In genomic region chr1:9191216-9191615, GRCh38 we compare ENCODE assay signal across 25 cellular contexts. TPM values are rescaled to one million over a fixed set of nuclear protein-coding genes. Genes with fewer than 3 reads are reported as not detected.
DNase-seq lines count a peak whose midpoint lies in the region; ATAC-seq, FAIRE-seq and TF ChIP-seq lines count a peak whose summit lies in the region.
"Had no signal": no experiment of that assay in that cellular context is flagged by ENCODE, and none has a peak within 500 bp of the region (broad histone marks: within the 10 kb centered on the region; RNA-seq: fewer than 3 reads in every experiment).

No MANE protein-coding gene starts in this region.

- H4K91ac ChIP-seq in IMR-90 (ENCODE audit: insufficient read depth, low read depth, low read length) = no peak overlapping the region

- no peak overlapping the region for H3K14ac ChIP-seq in IMR-90 (replicated peaks; ENCODE audit: low read depth, low read length)

- H3K56ac ChIP-seq in IMR-90 (ENCODE audit: extremely low read depth, insufficient read depth, low read length) = no peak overlapping the region

- H3K27ac ChIP-seq in IMR-90 (ENCODE audit: insufficient read depth, low read length) (no peak overlapping the region), astrocyte (ENCODE audit: low read depth, low read length) (no peak overlapping the region)
- H3K27ac ChIP-seq: 22Rv1, A549 had no signal

- in situ Hi-C loops in IMR-90 (cut with MboI; ENCODE audit: low sequenced_read_pairs) = no loop called here

- H3K4me3 Mint-ChIP-seq in astrocyte (ENCODE audit: unreplicated experiment) = peak overlapping the region; percentile 47
- H3K4me3 Mint-ChIP-seq: B cell; CD4-positive, alpha-beta memory T cell; CD4-positive, CD25-positive, alpha-beta regulatory T cell; CD8-positive, alpha-beta memory T cell had no signal

- H3K4me2 ChIP-seq in IMR-90 (ENCODE audit: low read depth, low read length) = no peak overlapping the region
- no peak overlapping the region for H3K4me2 ChIP-seq in astrocyte (ENCODE audit: low read length)
- H3K4me2 ChIP-seq: A549 had no signal

- H3K36me3 Mint-ChIP-seq in astrocyte (ENCODE audit: low read depth, unreplicated experiment) = peaks cover 14% of the 10 kb centered on the region
- H3K36me3 Mint-ChIP-seq in activated naive CD4-positive, alpha-beta T cell treated with anti-CD3 and anti-CD28 coated beads, Interleukin-2, amount 50 U/mL, for 72 hours = no peaks in the 10 kb centered on the region
- H3K36me3 Mint-ChIP-seq: CD14-positive monocyte; CD4-positive, alpha-beta memory T cell; CD4-positive, CD25-positive, alpha-beta regulatory T cell; CD8-positive, alpha-beta memory T cell had no signal

- no peak overlapping the region for H2AFZ ChIP-seq in IMR-90 (replicated peaks; ENCODE audit: low read length, poor library complexity)
- no peak overlapping the region for H2AFZ ChIP-seq in astrocyte (ENCODE audit: low read depth, low read length)

- H2AK5ac ChIP-seq in IMR-90 (ENCODE audit: low read depth, low read length) = no peak overlapping the region

- BruUV-seq in IMR-90 (replicated peaks; lab: Mats Ljungman, UMichigan) = no TSS peak

- no peak for TF ChIP-seq CTCF in IMR-90 (conservative IDR thresholded peaks at IDR 0.05; ENCODE audit: low read depth, low read length)
- TF ChIP-seq CTCF in astrocyte (IDR thresholded peaks at IDR 0.05; ENCODE audit: insufficient read depth, low read depth, low read length) = no peak

- H3K36me3 ChIP-seq in IMR-90 (ENCODE audit: control insufficient read depth, insufficient read depth, low read length) (no peaks in the 10 kb centered on the region), astrocyte (ENCODE audit: insufficient read depth, low read length) (peaks cover 9% of the 10 kb centered on the region)

- no peak overlapping the region for H2BK20ac ChIP-seq in IMR-90 (ENCODE audit: low read depth, low read length)

- H3K9me3 ChIP-seq in IMR-90 (ENCODE audit: control insufficient read depth, insufficient read depth, low read length) = no peaks in the 10 kb centered on the region
- no peaks in the 10 kb centered on the region for H3K9me3 ChIP-seq in astrocyte (ENCODE audit: insufficient read depth, low read depth, low read length)
- H3K9me3 ChIP-seq: A549 had no signal

- WGBS in IMR-90 (ENCODE audit: extremely low coverage in 2 of 2, insufficient read length in 1 of 2), 2 experiments = 84% methylated on average over 4 of the region's 10 CpGs; no CpG with 5 or more reads in 1 of the 2 experiments

- H2BK120ac ChIP-seq in IMR-90 (ENCODE audit: low read depth, low read length) = no peak overlapping the region

- H3K4me1 Mint-ChIP-seq in astrocyte (ENCODE audit: low read depth, unreplicated experiment) = peaks cover 8% of the 10 kb centered on the region

- no peak overlapping the region for H2BK15ac ChIP-seq in IMR-90 (ENCODE audit: low read depth, low read length)

- POLR2A ChIA-PET in IMR-90 (lab: Charles Lee; ENCODE audit: unreplicated experiment) = no interaction called here

- no peak for TF ChIP-seq POLR2A in IMR-90 (IDR thresholded peaks at IDR 0.05; ENCODE audit: low read depth, low read length)

- H3K27ac Mint-ChIP-seq in astrocyte (ENCODE audit: unreplicated experiment) = no peak overlapping the region
- no peak overlapping the region for H3K27ac Mint-ChIP-seq in activated naive CD4-positive, alpha-beta T cell treated with anti-CD3 and anti-CD28 coated beads, Interleukin-2, amount 50 U/mL, for 72 hours
- H3K27ac Mint-ChIP-seq: B cell; CD14-positive monocyte; CD4-positive, CD25-positive, alpha-beta regulatory T cell; CD8-positive, alpha-beta memory T cell had no signal

- intact Hi-C loops in IMR-90 (cut with micrococcal nuclease) = no loop called here

- H3K9ac ChIP-seq in IMR-90 (ENCODE audit: low read depth, low read length) (no peak overlapping the region), astrocyte (ENCODE audit: low read length) (no peak overlapping the region)

- no peak overlapping the region for H3K18ac ChIP-seq in IMR-90 (ENCODE audit: low read depth, low read length)

- no peak for TF ChIP-seq RAD21 in IMR-90 (IDR thresholded peaks at IDR 0.05; ENCODE audit: low read length)

- H3K4me1 ChIP-seq in IMR-90 (ENCODE audit: control insufficient read depth, insufficient read depth, low read length) = peaks cover 18% of the 10 kb centered on the region
- peaks cover 16% of the 10 kb centered on the region for H3K4me1 ChIP-seq in astrocyte (ENCODE audit: insufficient read depth, low read length)

- no peak overlapping the region for H2BK5ac ChIP-seq in IMR-90 (ENCODE audit: low read depth, low read length, poor library complexity, severe bottlenecking)

- peak; percentile 8 for DNase-seq in NCI-H2171 treated with DMSO at 0.1 percent for 48 hours (lab: John Stamatoyannopoulos, UW)
- DNase-seq in NCI-H2171 (lab: John Stamatoyannopoulos, UW) = no peak
- no peak for DNase-seq in IMR-90
- DNase-seq in astrocyte (ENCODE audit: low read depth) = no peak
- DNase-seq in activated naive CD4-positive, alpha-beta T cell treated with anti-CD3 and anti-CD28 coated beads, Interleukin-2, amount 50 U/mL, for 72 hours (ENCODE audit: low spot score in 2 of 2) = no peak
- DNase-seq in SIG-M5 treated with dmso at 0.1 percent for 504 hours (lab: John Stamatoyannopoulos, UW; ENCODE audit: unreplicated experiment) = no peak
- no peak for DNase-seq in NCI-H2107 treated with DMSO at 0.1 percent for 48 hours (lab: John Stamatoyannopoulos, UW; ENCODE audit: unreplicated experiment)
- DNase-seq: AML-193; C1 segment of cervical spinal cord; CD4-positive, alpha-beta memory T cell; CD4-positive, CD25-positive, alpha-beta regulatory T cell; CD8-positive, alpha-beta memory T cell; COR-L47; DMS 273 treated with DMSO at 0.1 percent for 48 hours; DMS153; DMS53; DMS79; GF-D8 had no signal

- no peak for ATAC-seq in IMR-90 (ENCODE audit: low read depth)
- ATAC-seq in activated naive CD4-positive, alpha-beta T cell treated with anti-CD3 and anti-CD28 coated beads, Interleukin-2, amount 50 U/mL, for 72 hours = no peak
- ATAC-seq: A549 had no signal

- H2AK9ac ChIP-seq in IMR-90 (replicated peaks; ENCODE audit: low read depth, low read length, poor library complexity) = peak overlapping the region; percentile 40

- no peaks in the 10 kb centered on the region for H3K27me3 Mint-ChIP-seq in astrocyte (ENCODE audit: low read depth, unreplicated experiment)

- no peak overlapping the region for H4K8ac ChIP-seq in IMR-90 (ENCODE audit: low read depth in 2 of 2, low read length in 2 of 2)

- no peak overlapping the region for H3K4ac ChIP-seq in IMR-90 (ENCODE audit: low read depth, low read length)

- H3K27me3 ChIP-seq in IMR-90 (ENCODE audit: control insufficient read depth, insufficient read depth, low read length) (no peaks in the 10 kb centered on the region), astrocyte (ENCODE audit: insufficient read depth, low read length) (no peaks in the 10 kb centered on the region)

- FAIRE-seq in astrocyte (lab: Jason Lieb, UNC) = no peak
- FAIRE-seq: A549, G401.6, GM12891, GM19239 had no signal

- no peaks in the 10 kb centered on the region for H3K9me3 Mint-ChIP-seq in astrocyte (ENCODE audit: unreplicated experiment)
- no peaks in the 10 kb centered on the region for H3K9me3 Mint-ChIP-seq in activated naive CD4-positive, alpha-beta T cell treated with anti-CD3 and anti-CD28 coated beads, Interleukin-2, amount 50 U/mL, for 72 hours
- H3K9me3 Mint-ChIP-seq: CD14-positive monocyte; CD4-positive, alpha-beta memory T cell; CD8-positive, alpha-beta memory T cell had no signal

- CTCF ChIA-PET in IMR-90 (lab: Yijun Ruan, JAX) = no interaction called here

- peaks cover 9% of the 10 kb centered on the region for H3K9me1 ChIP-seq in IMR-90 (ENCODE audit: insufficient read depth, low read length)

- dilution Hi-C loops in IMR-90 (cut with HindIII; ENCODE audit: low sequenced_read_pairs, unreplicated experiment) = no loop called here

- no peak overlapping the region for H3K23ac ChIP-seq in IMR-90 (ENCODE audit: low read depth, low read length)

- H3K4me3 ChIP-seq in IMR-90 (ENCODE audit: insufficient read depth, low read depth, low read length) = no peak overlapping the region
- no peak overlapping the region for H3K4me3 ChIP-seq in astrocyte (ENCODE audit: insufficient read depth, low read depth, low read length)
- H3K4me3 ChIP-seq: A549 had no signal

- no peaks in the 10 kb centered on the region for H4K20me1 ChIP-seq in IMR-90 (ENCODE audit: insufficient read depth, low read length)
- H4K20me1 ChIP-seq in astrocyte (ENCODE audit: insufficient read depth, low read length) = peaks cover 37% of the 10 kb centered on the region

- no peak overlapping the region for H4K5ac ChIP-seq in IMR-90 (ENCODE audit: low read depth, low read length)

- H3K79me2 ChIP-seq in astrocyte (ENCODE audit: insufficient read depth, low read length) = peaks cover 81% of the 10 kb centered on the region

- peaks cover 0 to 34% of the 10 kb centered on the region in 2 experiments; a peak in 2 of 4 replicates for H3K79me1 ChIP-seq in IMR-90 (ENCODE audit: low read depth in 1 of 2, low read length in 2 of 2)

TF ChIP-seq in IMR-90, 13 proteins besides CTCF, POLR2A, EP300 and RAD21 (continues in another document):
- TF ChIP-seq BHLHE40 (IDR thresholded peaks at IDR 0.05; ENCODE audit: low read depth, low read length) = no peak
- no peak for TF ChIP-seq MAFK (IDR thresholded peaks at IDR 0.05; ENCODE audit: low read depth, low read length)
- no peak for TF ChIP-seq ELK1 (IDR thresholded peaks at IDR 0.05; ENCODE audit: borderline replicate concordance, low read depth, low read length)
- no peak for TF ChIP-seq SMC3 (IDR thresholded peaks at IDR 0.05; ENCODE audit: low read depth, low read length)
- TF ChIP-seq CEBPB (IDR thresholded peaks at IDR 0.05; ENCODE audit: low read depth, low read length) = no peak
- no peak for TF ChIP-seq CHD1 (IDR thresholded peaks at IDR 0.05; ENCODE audit: low read depth, low read length)
- no peak for TF ChIP-seq NFE2L2 (IDR thresholded peaks at IDR 0.05; ENCODE audit: low read depth, low read length)
- no peak for TF ChIP-seq RCOR1 (IDR thresholded peaks at IDR 0.05; ENCODE audit: insufficient replicate concordance, low read length)
- no peak for TF ChIP-seq FOS (IDR thresholded peaks at IDR 0.05; ENCODE audit: low read depth, low read length)

RNA-seq across cellular contexts. Expression of gene H6PD, which starts 43.4 kb away (rescaled TPM):
- total RNA-seq in IMR-90 (2012; rRNA removed) = 8.3 and 9.3 TPM in 2 replicates
- 22.1 and 22.7 TPM in 2 replicates for polyA plus RNA-seq in IMR-90 (2012; rRNA removed)
- polyA plus RNA-seq in IMR-90 (2012; cell fraction: cytosol; rRNA removed) = 11.9 and 21.1 TPM in 2 replicates
- 23.3 and 30.1 TPM in 2 replicates for polyA plus RNA-seq in IMR-90 (2012; cell fraction: nucleus; rRNA removed; ENCODE audit: low replicate concordance)
- total RNA-seq in astrocyte = 13.9 and 18.9 TPM in 2 replicates
- total RNA-seq in activated naive CD4-positive, alpha-beta T cell treated with anti-CD3 and anti-CD28 coated beads, Interleukin-2, amount 50 U/mL, for 72 hours = 10 to 100 TPM in 1 of 2 donors, 1 to 10 TPM in 1; 4.4 to 16.2 TPM
